Comparison of ENCODE assay signal across 14 cellular contexts in the genomic region with DNA sequence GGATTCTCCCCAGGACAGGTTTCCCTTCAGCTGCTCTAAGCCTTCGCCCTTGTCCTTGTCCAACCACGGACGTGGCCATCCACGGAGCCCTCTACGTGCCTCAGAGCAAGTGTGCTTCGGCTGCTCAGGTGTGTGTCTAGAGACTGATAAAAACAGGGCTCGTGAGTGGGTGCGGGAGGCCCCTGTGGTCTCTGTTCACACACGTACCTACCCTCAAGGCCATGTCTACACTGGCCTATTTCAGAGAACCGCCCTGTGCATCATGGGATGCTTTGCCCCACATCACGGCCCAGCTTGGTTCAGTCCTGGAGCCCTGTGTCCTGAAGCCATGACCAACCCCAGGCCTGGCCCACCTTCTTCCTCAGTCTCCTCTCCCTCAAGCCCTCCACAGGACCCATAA. TPM values are rescaled to one million over a fixed set of nuclear protein-coding genes. Genes with fewer than 3 reads are reported as not detected.
DNase-seq lines count a peak whose midpoint lies in the region; ATAC-seq lines count a peak whose summit lies in the region.
"Had no signal": no experiment of that assay in that cellular context is flagged by ENCODE, and none has a peak within 500 bp of the region (broad histone marks: within the 10 kb centered on the region; RNA-seq: fewer than 3 reads in every experiment).

No MANE protein-coding gene starts in this region.

- H3K4me3 ChIP-seq in SJSA1 = no peak overlapping the region
- H3K4me3 ChIP-seq in effector memory CD4-positive, alpha-beta T cell (ENCODE audit: insufficient read depth, low read depth, low read length, poor library complexity, severe bottlenecking) = no peak overlapping the region
- H3K4me3 ChIP-seq: lower lobe of right lung, right atrium auricular region had no signal

- H3K36me3 ChIP-seq in SJSA1 = peaks cover 16% of the 10 kb centered on the region
- no peaks in the 10 kb centered on the region for H3K36me3 ChIP-seq in effector memory CD4-positive, alpha-beta T cell (ENCODE audit: control insufficient read depth, insufficient read depth, low read length)
- H3K36me3 ChIP-seq: brain microvascular endothelial cell, lower lobe of right lung, right atrium auricular region had no signal

- no peaks in the 10 kb centered on the region for H3K27me3 ChIP-seq in SJSA1 (replicated peaks)
- no peaks in the 10 kb centered on the region for H3K27me3 ChIP-seq in effector memory CD4-positive, alpha-beta T cell (replicated peaks; ENCODE audit: control insufficient read depth, insufficient read depth, low read length, poor library complexity, severe bottlenecking)
- H3K27me3 ChIP-seq: brain microvascular endothelial cell, right atrium auricular region had no signal

- H3K9me3 Mint-ChIP-seq in activated T-cell treated with anti-CD3 and anti-CD28 coated beads, Interleukin-2, amount 50 U/mL, for 24 hours = no peaks in the 10 kb centered on the region
- no peaks in the 10 kb centered on the region for H3K9me3 Mint-ChIP-seq in effector memory CD8-positive, alpha-beta T cell
- no peaks in the 10 kb centered on the region for H3K9me3 Mint-ChIP-seq in stimulated activated naive CD8-positive, alpha-beta T cell treated with anti-CD3 and anti-CD28 coated beads, Interleukin-15, Interleukin-2, amounts not matched to agents 100 ng/mL and 50 ng/mL, for 24 hours

- no peaks in the 10 kb centered on the region for H3K27me3 Mint-ChIP-seq in activated T-cell treated with anti-CD3 and anti-CD28 coated beads, Interleukin-2, amount 50 U/mL, for 24 hours
- H3K27me3 Mint-ChIP-seq in effector memory CD8-positive, alpha-beta T cell = no peaks in the 10 kb centered on the region
- no peaks in the 10 kb centered on the region for H3K27me3 Mint-ChIP-seq in stimulated activated naive CD8-positive, alpha-beta T cell treated with anti-CD3 and anti-CD28 coated beads, Interleukin-15, Interleukin-2, amounts not matched to agents 100 ng/mL and 50 ng/mL, for 24 hours

- 0 out of 2 replicates have a peak overlapping the region, but pooled peaks have one; percentile 2 for H3K27ac ChIP-seq in SJSA1
- no peak overlapping the region for H3K27ac ChIP-seq in effector memory CD4-positive, alpha-beta T cell (ENCODE audit: insufficient read depth, low read length, poor library complexity, severe bottlenecking)
- H3K27ac ChIP-seq: brain microvascular endothelial cell, lower lobe of right lung, right atrium auricular region, VCaP had no signal

- no peak for DNase-seq in activated T-cell treated with anti-CD3 and anti-CD28 coated beads, Interleukin-2, amount 50 U/mL, for 24 hours
- DNase-seq in activated T-cell treated with anti-CD3 and anti-CD28 coated beads for 4 hours = no peak
- DNase-seq in SJSA1 (ENCODE audit: low read depth in 1 of 2, low spot score in 2 of 2) = no peak
- no peak for DNase-seq in effector memory CD8-positive, alpha-beta T cell
- DNase-seq in effector memory CD4-positive, alpha-beta T cell = no peak
- DNase-seq in amniotic stem cell (lab: John Stamatoyannopoulos, UW) = no peak
- DNase-seq: effector CD8-positive, alpha-beta T cell; lower lobe of right lung; SK-N-SH had no signal

- peak overlapping the region; percentile 97 for H3K4me3 Mint-ChIP-seq in activated T-cell treated with anti-CD3 and anti-CD28 coated beads, Interleukin-2, amount 50 U/mL, for 24 hours
- H3K4me3 Mint-ChIP-seq in effector memory CD8-positive, alpha-beta T cell = peak overlapping the region; percentile 54 to 74
- H3K4me3 Mint-ChIP-seq in stimulated activated naive CD8-positive, alpha-beta T cell treated with anti-CD3 and anti-CD28 coated beads, Interleukin-15, Interleukin-2, amounts not matched to agents 100 ng/mL and 50 ng/mL, for 24 hours = peak overlapping the region; percentile 85

- peak; percentile 12 for ATAC-seq in effector memory CD8-positive, alpha-beta T cell (replicated peaks)
- ATAC-seq in HG03039 (IDR thresholded peaks at IDR 0.05; ENCODE audit: unreplicated experiment) = no peak
- ATAC-seq: lower lobe of right lung had no signal

- H3K4me1 Mint-ChIP-seq in activated T-cell treated with anti-CD3 and anti-CD28 coated beads, Interleukin-2, amount 50 U/mL, for 24 hours (ENCODE audit: low read depth) = peaks cover 96% of the 10 kb centered on the region
- peaks cover 55 to 67% of the 10 kb centered on the region in 2 donors for H3K4me1 Mint-ChIP-seq in effector memory CD8-positive, alpha-beta T cell (ENCODE audit: low read depth in 2 of 2)
- peaks cover 98% of the 10 kb centered on the region for H3K4me1 Mint-ChIP-seq in stimulated activated naive CD8-positive, alpha-beta T cell treated with anti-CD3 and anti-CD28 coated beads, Interleukin-15, Interleukin-2, amounts not matched to agents 100 ng/mL and 50 ng/mL, for 24 hours (ENCODE audit: low read depth)

- H3K27ac Mint-ChIP-seq in activated T-cell treated with anti-CD3 and anti-CD28 coated beads, Interleukin-2, amount 50 U/mL, for 24 hours = peak overlapping the region; percentile 97
- H3K27ac Mint-ChIP-seq in effector memory CD8-positive, alpha-beta T cell = peak overlapping the region; percentile 42 to 91
- H3K27ac Mint-ChIP-seq in stimulated activated naive CD8-positive, alpha-beta T cell treated with anti-CD3 and anti-CD28 coated beads, Interleukin-15, Interleukin-2, amounts not matched to agents 100 ng/mL and 50 ng/mL, for 24 hours = peak overlapping the region; percentile 99

- peaks cover 37% of the 10 kb centered on the region for H3K4me1 ChIP-seq in SJSA1 (replicated peaks)
- H3K4me1 ChIP-seq in effector memory CD4-positive, alpha-beta T cell (ENCODE audit: control insufficient read depth, insufficient read depth, low read length, poor library complexity, severe bottlenecking) = peaks cover 43% of the 10 kb centered on the region
- H3K4me1 ChIP-seq: lower lobe of right lung, right atrium auricular region had no signal

- H3K36me3 Mint-ChIP-seq in activated T-cell treated with anti-CD3 and anti-CD28 coated beads, Interleukin-2, amount 50 U/mL, for 24 hours (ENCODE audit: low read depth) = peaks cover 98% of the 10 kb centered on the region
- H3K36me3 Mint-ChIP-seq in effector memory CD8-positive, alpha-beta T cell (ENCODE audit: insufficient read depth) = peaks cover 10% of the 10 kb centered on the region
- peaks cover 94% of the 10 kb centered on the region for H3K36me3 Mint-ChIP-seq in stimulated activated naive CD8-positive, alpha-beta T cell treated with anti-CD3 and anti-CD28 coated beads, Interleukin-15, Interleukin-2, amounts not matched to agents 100 ng/mL and 50 ng/mL, for 24 hours (ENCODE audit: low read depth)

- H3K9me3 ChIP-seq in SJSA1 (replicated peaks) = no peaks in the 10 kb centered on the region
- H3K9me3 ChIP-seq in effector memory CD4-positive, alpha-beta T cell (ENCODE audit: control insufficient read depth, low read length) = no peaks in the 10 kb centered on the region
- H3K9me3 ChIP-seq: lower lobe of right lung, right atrium auricular region, SK-N-SH had no signal

RNA-seq across cellular contexts. Expression of gene RUNX3, which starts 24.6 kb away (rescaled TPM):
- total RNA-seq in SJSA1 (2014; rRNA removed; shearing (Covaris generic)) = 7.3 and 8.8 TPM in 2 replicates
